In genomic region chr12:116745554-116745953, GRCh38 we compare ENCODE assay signal across 2 cellular contexts.
TF ChIP-seq lines count a peak whose summit lies in the region.

No MANE protein-coding gene starts in this region.

TF ChIP-seq in HEK293, 187 proteins besides CTCF, POLR2A, EP300 and RAD21:
- TF ChIP-seq ZNF239 (tag by site-specific recombination; IDR thresholded peaks at IDR 0.05) (peak; percentile 91), ZNF747 (tag by site-specific recombination; IDR thresholded peaks at IDR 0.05) (no peak)

TF ChIP-seq in K562, 482 proteins besides CTCF, POLR2A, EP300 and RAD21:
- peak; percentile 91 for TF ChIP-seq ZNF239 (CRISPR knock-in tag; IDR thresholded peaks at IDR 0.05)
- TF ChIP-seq KDM4B (IDR thresholded peaks at IDR 0.05; ENCODE audit: borderline replicate concordance in 2 of 2, low read depth in 1 of 2), result no peak
- TF ChIP-seq RBM25 (IDR thresholded peaks at IDR 0.05; ENCODE audit: low read depth, low read length, severe bottlenecking), result peak; percentile 70
- TF ChIP-seq TCF7L2 (IDR thresholded peaks at IDR 0.05; ENCODE audit: low read depth, low read length), result no peak
- no peak for TF ChIP-seq MAZ (CRISPR knock-in tag; conservative IDR thresholded peaks at IDR 0.05 in 1 of 2, IDR thresholded peaks at IDR 0.05 in 1 of 2)
- TF ChIP-seq ZBED1 (IDR thresholded peaks at IDR 0.05), result no peak
- TF ChIP-seq ZNF76 (CRISPR knock-in tag; IDR thresholded peaks at IDR 0.05; ENCODE audit: borderline replicate concordance), result no peak
- no peak for TF ChIP-seq ZNF121 (CRISPR knock-in tag; conservative IDR thresholded peaks at IDR 0.05)
